ENCODE assay signal across 8 cellular contexts in the genomic region with DNA sequence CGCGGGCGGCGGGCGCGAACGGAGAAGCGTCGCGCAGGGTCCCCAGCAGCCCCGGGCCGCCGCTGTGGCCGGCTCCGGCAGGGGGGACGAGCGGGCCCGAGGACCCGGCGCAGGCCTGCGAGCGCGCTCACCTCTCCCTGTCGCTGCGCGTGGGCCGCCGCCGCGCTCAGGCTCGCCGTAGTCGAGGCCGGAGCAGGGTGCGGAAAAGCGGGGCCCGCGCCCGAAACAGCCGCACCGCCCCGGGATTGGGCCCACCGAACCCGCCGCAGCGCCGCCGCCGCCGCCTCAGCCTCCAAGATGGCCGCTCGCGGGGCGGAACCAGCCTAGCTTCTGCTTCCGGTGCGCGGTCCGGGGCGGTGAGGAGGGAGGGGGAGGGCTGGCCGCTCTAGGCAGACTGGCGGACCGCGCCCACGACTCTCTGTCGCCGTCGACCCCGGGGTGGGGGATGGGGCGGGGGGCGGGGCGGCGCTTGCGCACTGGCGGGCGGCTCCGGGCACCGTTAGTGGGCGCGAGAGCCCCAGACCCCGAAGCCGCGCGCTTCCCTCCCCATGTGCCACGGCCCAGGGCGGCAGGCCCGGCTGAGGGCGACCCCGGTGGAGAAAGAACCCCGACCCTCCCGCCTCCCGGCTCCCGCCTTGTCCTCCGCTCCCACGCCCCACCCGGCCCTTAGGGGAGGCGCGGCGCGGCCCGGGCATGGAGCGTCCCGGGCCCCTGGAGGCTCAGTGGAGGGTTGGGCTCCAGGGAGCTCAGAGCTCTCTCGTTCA. TPM values are rescaled to one million over a fixed set of nuclear protein-coding genes. Genes with fewer than 3 reads are reported as not detected.
DNase-seq lines count a peak whose midpoint lies in the region; ATAC-seq and TF ChIP-seq lines count a peak whose summit lies in the region.

TSS of gene UBE2J2 (minus strand) at position 320 of the 764 bp plus-strand sequence. CDS start 5,862 bp downstream, outside the sequence.

- H3K27me3 ChIP-seq in parathyroid adenoma (ENCODE audit: control insufficient read depth, insufficient read depth, low read length) (no peaks in the 10 kb centered on the region), tibial artery (no peaks in the 10 kb centered on the region)

- no peak within 1 kb of the TSS for H3K9ac ChIP-seq in parathyroid adenoma

- peak within 1 kb of the TSS; percentile 15 for H3K27ac ChIP-seq in parathyroid adenoma
- peak within 1 kb of the TSS; percentile 76 to 78 for H3K27ac ChIP-seq in tibial artery

- intact Hi-C loops in Right ventricle myocardium superior (cut with DNase I) (no loop called here), tibial artery (cut with DNase I; ENCODE audit: low total_unique reads) (no loop called here)

- POLR2A ChIA-PET in HEK293T (lab: Yijun Ruan, JAX): interaction anchor here (0.7 to 1.4 kb wide), 9 partner anchors 12 to 250 kb away, joined by 3 to 8 read pairs (median 3); no protein-coding TSS in a partner anchor

- no peak for TF ChIP-seq CTCF in parathyroid adenoma (IDR thresholded peaks at IDR 0.05)
- no peak for TF ChIP-seq CTCF in tibial artery (IDR thresholded peaks at IDR 0.05)

- peaks cover 21% of the 10 kb centered on the region for H3K79me2 ChIP-seq in parathyroid adenoma

- H3K4me3 ChIP-seq in parathyroid adenoma (ENCODE audit: low read depth, low read length) (peak within 1 kb of the TSS; percentile 74), tibial artery (peak within 1 kb of the TSS; percentile 80 to 86)

- in situ Hi-C loops in G401 (cut with HindIII; ENCODE audit: low sequenced_read_pairs): no loop called here

- H3K4me1 ChIP-seq in parathyroid adenoma (peaks cover 3% of the 10 kb centered on the region), tibial artery (peaks cover 4 to 50% (median 41%) of the 10 kb centered on the region in 4 donors)

- peak within 1 kb of the TSS; percentile 82 for H3K4me2 ChIP-seq in parathyroid adenoma (ENCODE audit: low read length)

- H3K9me3 ChIP-seq in parathyroid adenoma (ENCODE audit: control insufficient read depth, low read length) (no peaks in the 10 kb centered on the region), tibial artery (no peaks in the 10 kb centered on the region)

- CTCF ChIA-PET in HEK293T (lab: Yijun Ruan, JAX): no interaction called here

- peak within 1 kb of the TSS; percentile 87 for H2AFZ ChIP-seq in parathyroid adenoma

- peak; percentile 98 for ATAC-seq in Right ventricle myocardium superior (ENCODE audit: poor library complexity)

- DNase-seq in G401 (ENCODE audit: low spot score) (peak; percentile 90), HEK293T (ENCODE audit: extremely low spot score) (peak; percentile 98), NCI-H1092 (lab: John Stamatoyannopoulos, UW) (peak; percentile 62), SW 1271 (lab: John Stamatoyannopoulos, UW) (peak; percentile 53 to 81), Right ventricle myocardium superior (peak; percentile 96), tibial artery (peak; percentile 93 to 97)
- peak; percentile 89 for DNase-seq in activated naive CD8-positive, alpha-beta T cell treated with anti-CD3 and anti-CD28 coated beads, Interleukin-2, amount 50 U/mL, for 16 hours (ENCODE audit: low read depth, low spot score)

- H3K36me3 ChIP-seq in parathyroid adenoma (ENCODE audit: control insufficient read depth, insufficient read depth, low read length) (no peaks in the 10 kb centered on the region), tibial artery (peaks cover 0 to 2% (median under 1%) of the 10 kb centered on the region in 3 donors)

TF ChIP-seq in HEK293T, 16 proteins besides CTCF, POLR2A, EP300 and RAD21:
- TF ChIP-seq FOXA1 (IDR thresholded peaks at IDR 0.05): no peak
- TF ChIP-seq L3MBTL2 (conservative IDR thresholded peaks at IDR 0.05): peak; percentile 61
- TF ChIP-seq NFRKB (IDR thresholded peaks at IDR 0.05): no peak
- TF ChIP-seq FOXK2 (IDR thresholded peaks at IDR 0.05): no peak
- no peak for TF ChIP-seq SP1 (IDR thresholded peaks at IDR 0.05)
- TF ChIP-seq BHLHE40 (IDR thresholded peaks at IDR 0.05; ENCODE audit: borderline replicate concordance): no peak
- no peak for TF ChIP-seq SUZ12 (IDR thresholded peaks at IDR 0.05)

RNA-seq across cellular contexts. Expression of gene UBE2J2, which starts in this region (rescaled TPM):
- total RNA-seq in G401 (2014; rRNA removed; shearing (Covaris generic)): 88.4 and 102 TPM in 2 replicates
- total RNA-seq in Right ventricle myocardium superior: 34.7 TPM

Comparison
In these comparisons a context has a peak if more than half of its experiments do, and no peak if none do; other contexts are left out.
1. Peak in every context shown above with its lines: DNase-seq, ATAC-seq, H3K4me3 ChIP-seq and H3K27ac ChIP-seq.